8 cellular contexts compared by ENCODE assay signal in genomic region chr12:54439521-54440255, GRCh38. TPM values are rescaled to one million over a fixed set of nuclear protein-coding genes. Genes with fewer than 3 reads are reported as not detected.
DNase-seq lines count a peak whose midpoint lies in the region; ATAC-seq and TF ChIP-seq lines count a peak whose summit lies in the region.

No MANE protein-coding gene starts in this region.

- no peaks in the 10 kb centered on the region for H3K9me3 ChIP-seq in CD4-positive, CD25-positive, alpha-beta regulatory T cell (ENCODE audit: control insufficient read depth in 2 of 2, low read length in 2 of 2)
- H3K9me3 ChIP-seq in WERI-Rb-1 (ENCODE audit: severe bottlenecking) (no peaks in the 10 kb centered on the region), trophoblast cell (ENCODE audit: insufficient read depth, low read depth, low read length) (no peaks in the 10 kb centered on the region)

- no peak overlapping the region for H2AFZ ChIP-seq in trophoblast cell (ENCODE audit: insufficient read depth, low read length, poor library complexity)

- H3K14ac ChIP-seq in trophoblast cell (ENCODE audit: low read length): no peak overlapping the region

- peaks cover 4 to 8% (median 6%) of the 10 kb centered on the region in 4 donors for H3K4me1 Mint-ChIP-seq in CD4-positive, CD25-positive, alpha-beta regulatory T cell

- no peaks in the 10 kb centered on the region for H3K79me1 ChIP-seq in trophoblast cell (ENCODE audit: low read length)

- WGBS in trophoblast cell (ENCODE audit: extremely low coverage, insufficient coverage, insufficient read length): no CpG with 5 or more reads among the region's 10 CpGs

- no peak overlapping the region for H3K4me3 Mint-ChIP-seq in CD4-positive, CD25-positive, alpha-beta regulatory T cell

- TF ChIP-seq CTCF in WERI-Rb-1 (IDR thresholded peaks at IDR 0.05; ENCODE audit: low read depth, low read length): peak; percentile 64

- DNase-seq in CD4-positive, CD25-positive, alpha-beta regulatory T cell: peak in 2 of 3 donors; percentile 61 to 66
- peak; percentile 33 for DNase-seq in GM19240 (ENCODE audit: insufficient read length, low spot score)
- peak; percentile 72 for DNase-seq in NCI-H2107 treated with DMSO at 0.1 percent for 48 hours (lab: John Stamatoyannopoulos, UW; ENCODE audit: unreplicated experiment)
- no peak for DNase-seq in WERI-Rb-1
- DNase-seq in foreskin melanocyte: peak; percentile 49
- peak; percentile 26 to 82 for DNase-seq in trophoblast cell

- peak overlapping the region in 2 of 3 donors; percentile 38 to 86 for H3K27ac Mint-ChIP-seq in CD4-positive, CD25-positive, alpha-beta regulatory T cell

- peaks cover 16% of the 10 kb centered on the region for H3K27me3 Mint-ChIP-seq in CD4-positive, CD25-positive, alpha-beta regulatory T cell

- no peaks in the 10 kb centered on the region for H3K79me2 ChIP-seq in trophoblast cell (ENCODE audit: control insufficient read depth, insufficient read depth, low read length, poor library complexity)

- no peak overlapping the region for H4K8ac ChIP-seq in trophoblast cell (ENCODE audit: low read depth, low read length)

- H2BK120ac ChIP-seq in trophoblast cell (ENCODE audit: insufficient read depth, low read length, poor library complexity): no peak overlapping the region

- no peaks in the 10 kb centered on the region for H3K36me3 ChIP-seq in CD4-positive, CD25-positive, alpha-beta regulatory T cell (ENCODE audit: control insufficient read depth, insufficient read depth, low read length)
- H3K36me3 ChIP-seq in WERI-Rb-1 (no peaks in the 10 kb centered on the region), trophoblast cell (ENCODE audit: control insufficient read depth in 1 of 2, insufficient read depth in 2 of 2, low read length in 2 of 2) (no peaks in the 10 kb centered on the region)

- peaks cover 2% of the 10 kb centered on the region for H3K27me3 ChIP-seq in CD4-positive, CD25-positive, alpha-beta regulatory T cell (ENCODE audit: control insufficient read depth, insufficient read depth, low read length)
- H3K27me3 ChIP-seq in WERI-Rb-1 (ENCODE audit: insufficient read depth, low read depth, severe bottlenecking) (no peaks in the 10 kb centered on the region), trophoblast cell (ENCODE audit: insufficient read depth, low read length) (no peaks in the 10 kb centered on the region)

- no peak overlapping the region for H4K12ac ChIP-seq in trophoblast cell (ENCODE audit: low read depth, low read length)

- H2BK12ac ChIP-seq in trophoblast cell (ENCODE audit: low read length): no peak overlapping the region

- H3K4me2 ChIP-seq in trophoblast cell (ENCODE audit: low read length): no peak overlapping the region

- H4K91ac ChIP-seq in trophoblast cell (ENCODE audit: low read depth, low read length): no peak overlapping the region

- H3K4ac ChIP-seq in trophoblast cell (ENCODE audit: low read depth, low read length): no peak overlapping the region

- no peak overlapping the region for H3K4me3 ChIP-seq in CD4-positive, CD25-positive, alpha-beta regulatory T cell (ENCODE audit: low read depth, low read length)
- H3K4me3 ChIP-seq in WERI-Rb-1 (ENCODE audit: low read depth, low read length) (no peak overlapping the region), trophoblast cell (ENCODE audit: low read depth, low read length) (no peak overlapping the region)

- H3K18ac ChIP-seq in trophoblast cell (ENCODE audit: low read length): no peak overlapping the region

- H2AK5ac ChIP-seq in trophoblast cell (ENCODE audit: low read length): no peak overlapping the region

- H3K4me1 ChIP-seq in CD4-positive, CD25-positive, alpha-beta regulatory T cell (ENCODE audit: control insufficient read depth, insufficient read depth, low read length, poor library complexity, severe bottlenecking): no peaks in the 10 kb centered on the region
- no peaks in the 10 kb centered on the region for H3K4me1 ChIP-seq in trophoblast cell (ENCODE audit: control insufficient read depth in 1 of 2, insufficient read depth in 2 of 2, low read length in 2 of 2)

- no peaks in the 10 kb centered on the region for H3K36me3 Mint-ChIP-seq in CD4-positive, CD25-positive, alpha-beta regulatory T cell

- no peaks in the 10 kb centered on the region for H3K9me3 Mint-ChIP-seq in CD4-positive, CD25-positive, alpha-beta regulatory T cell

- H3K9ac ChIP-seq in trophoblast cell (ENCODE audit: low read length): no peak overlapping the region

- peak; percentile 75 to 80 for ATAC-seq in CD4-positive, CD25-positive, alpha-beta regulatory T cell (ENCODE audit: low read depth in 2 of 2)
- ATAC-seq in GM19023 (IDR thresholded peaks at IDR 0.05; ENCODE audit: unreplicated experiment): no peak
- ATAC-seq in HG02973 (IDR thresholded peaks at IDR 0.05; ENCODE audit: unreplicated experiment): no peak

- H3K27ac ChIP-seq in CD4-positive, CD25-positive, alpha-beta regulatory T cell (ENCODE audit: insufficient read depth, low read length, poor library complexity, severe bottlenecking): no peak overlapping the region
- H3K27ac ChIP-seq in WERI-Rb-1: no peak overlapping the region
- H3K27ac ChIP-seq in trophoblast cell (ENCODE audit: low read depth, low read length): no peak overlapping the region

- H3K23ac ChIP-seq in trophoblast cell (ENCODE audit: low read length): no peak overlapping the region

- no peak overlapping the region for H2BK5ac ChIP-seq in trophoblast cell (ENCODE audit: low read depth, low read length, poor library complexity)

RNA-seq across cellular contexts. Expression of gene ITGA5, which starts 20.6 kb away (rescaled TPM):
- total RNA-seq in CD4-positive, CD25-positive, alpha-beta regulatory T cell: 57.4 TPM
- 10 to 100 TPM; 18.6 to 31.8 (median 23.7) TPM for polyA plus RNA-seq in CD4-positive, CD25-positive, alpha-beta regulatory T cell
- 81.6 and 90.0 TPM in 2 replicates for polyA plus RNA-seq in trophoblast cell (2013)

RNA-seq across cellular contexts. Expression of gene GTSF1, which starts 33.7 kb away (rescaled TPM):
- total RNA-seq in CD4-positive, CD25-positive, alpha-beta regulatory T cell: 3.0 TPM
- 10 to 100 TPM; 12.7 to 30.3 (median 18.4) TPM for polyA plus RNA-seq in CD4-positive, CD25-positive, alpha-beta regulatory T cell
- polyA plus RNA-seq in trophoblast cell (2013): not detected in 2 replicates

RNA-seq across cellular contexts. Expression of gene ZNF385A, which starts 55.2 kb away (rescaled TPM):
- 0.86 TPM for total RNA-seq in CD4-positive, CD25-positive, alpha-beta regulatory T cell
- under 1 TPM in 2 of 4 donors, not detected in 2; 0.14 to 0.17 TPM for polyA plus RNA-seq in CD4-positive, CD25-positive, alpha-beta regulatory T cell
- 74.0 and 75.2 TPM in 2 replicates for polyA plus RNA-seq in trophoblast cell (2013)

RNA-seq across cellular contexts. Expression of gene NCKAP1L, which starts 57.9 kb away (rescaled TPM):
- 142 TPM for total RNA-seq in CD4-positive, CD25-positive, alpha-beta regulatory T cell
- 100 to 1,000 TPM in 2 of 4 donors, 10 to 100 TPM in 2; 91.3 to 138 (median 115) TPM for polyA plus RNA-seq in CD4-positive, CD25-positive, alpha-beta regulatory T cell
- polyA plus RNA-seq in trophoblast cell (2013): 0.01 TPM in 2 replicates

Comparison
In these comparisons a context has a peak if more than half of its experiments do, and no peak if none do; other contexts are left out.
1. ATAC-seq: peak in CD4-positive, CD25-positive, alpha-beta regulatory T cell (2 of 2); none in GM19023 (single experiment) and HG02973 (single experiment).